Comparison of ENCODE assay signal across 8 cellular contexts in the genomic region with DNA sequence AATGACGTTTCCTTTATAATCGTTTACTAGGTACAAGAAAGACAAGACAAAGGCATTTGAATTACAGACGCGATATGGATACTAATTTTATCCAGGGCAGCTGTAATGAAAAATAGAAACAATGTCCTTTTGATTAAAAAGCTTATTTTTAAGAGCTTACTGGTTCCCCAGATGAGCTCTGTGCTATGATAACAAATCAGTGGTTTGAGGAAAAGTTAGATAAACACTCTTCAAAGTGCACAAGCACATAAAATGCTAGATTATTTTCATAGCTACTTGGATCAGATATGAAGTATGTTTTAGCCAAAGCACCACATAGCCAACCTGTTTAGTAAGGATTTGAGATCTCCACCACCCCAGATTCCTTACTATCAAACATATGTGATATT. TPM values are rescaled to one million over a fixed set of nuclear protein-coding genes. Genes with fewer than 3 reads are reported as not detected.
DNase-seq lines count a peak whose midpoint lies in the region; ATAC-seq and TF ChIP-seq lines count a peak whose summit lies in the region.

No MANE protein-coding gene starts in this region.

- peak overlapping the region; percentile 55 for H2AFZ ChIP-seq in PC-3 (ENCODE audit: low read length)

- intact Hi-C loops in PC-3 (cut with micrococcal nuclease): no loop called here
- intact Hi-C loops in esophagus muscularis mucosa (cut with DNase I): no loop called here

- no peak for TF ChIP-seq POLR2A in esophagus muscularis mucosa (IDR thresholded peaks at IDR 0.05; ENCODE audit: low read depth)

- H3K9me3 ChIP-seq in PC-3 (ENCODE audit: low read length) (no peaks in the 10 kb centered on the region), esophagus muscularis mucosa (no peaks in the 10 kb centered on the region)

- H3K36me3 ChIP-seq in PC-3 (ENCODE audit: low read depth, low read length) (peaks cover 20% of the 10 kb centered on the region), esophagus muscularis mucosa (peaks cover 0 to 14% (median 4%) of the 10 kb centered on the region in 4 donors)

- 0% methylated on average over 4 of the region's 4 CpGs for whole genome bisulfite sequencing in esophagus muscularis mucosa

- no peaks in the 10 kb centered on the region for H3K9me2 ChIP-seq in PC-3 (replicated peaks; ENCODE audit: low read length)

- H3K9ac ChIP-seq in PC-3 (ENCODE audit: low read length): peak overlapping the region; percentile 93

- TF ChIP-seq EP300 in esophagus muscularis mucosa (IDR thresholded peaks at IDR 0.05): no peak

- DNase-seq in GM12864 (ENCODE audit: low read depth): no peak
- DNase-seq in PC-3: peak; percentile 14
- DNase-seq in esophagus muscularis mucosa (ENCODE audit: extremely low spot score): no peak
- DNase-seq in putamen (ENCODE audit: low spot score): peak; percentile 23
- no peak for DNase-seq in activated CD4-positive, alpha-beta T cell treated with anti-CD3 and anti-CD28 coated beads, Interleukin-2, amount 50 U/mL, for 4 hours
- no peak for DNase-seq in stimulated activated CD8-positive, alpha-beta memory T cell treated with anti-CD3 and anti-CD28 coated beads, Interleukin-4, amount 100 ng/mL, for 48 hours
- no peak for DNase-seq in SKM-1 (lab: John Stamatoyannopoulos, UW; ENCODE audit: unreplicated experiment)

- H3K79me2 ChIP-seq in PC-3 (ENCODE audit: low read length): peaks cover 36% of the 10 kb centered on the region

- no peaks in the 10 kb centered on the region for H3F3A ChIP-seq in PC-3 (ENCODE audit: low read length, unreplicated experiment)

- ATAC-seq in PC-3 (no peak), GM18498 (IDR thresholded peaks at IDR 0.05; ENCODE audit: unreplicated experiment) (no peak)

- no TSS peak for BruUV-seq in PC-3 (replicated peaks; lab: Mats Ljungman, UMichigan)

- CTCF ChIA-PET in PC-3 (lab: Charles Lee): interaction anchor here (0.5 kb wide), 1 partner anchor 32 kb away, joined by 5 read pairs; no protein-coding TSS in a partner anchor

- H3K4me1 ChIP-seq in PC-3 (ENCODE audit: insufficient read depth, low read length): peaks cover 14% of the 10 kb centered on the region
- peaks cover 28 to 37% (median 34%) of the 10 kb centered on the region in 4 donors for H3K4me1 ChIP-seq in esophagus muscularis mucosa

- H3K27ac ChIP-seq in PC-3 (ENCODE audit: low read length): peak overlapping the region; percentile 96
- peak overlapping the region; percentile 95 to 100 (median 98) for H3K27ac ChIP-seq in esophagus muscularis mucosa (replicated peaks in 1 of 4)

- H3K4me2 ChIP-seq in PC-3 (ENCODE audit: low read length): peak overlapping the region; percentile 89

- no peaks in the 10 kb centered on the region for H3K27me3 ChIP-seq in PC-3 (ENCODE audit: low read length)
- no peaks in the 10 kb centered on the region for H3K27me3 ChIP-seq in esophagus muscularis mucosa

- H4K20me1 ChIP-seq in PC-3 (ENCODE audit: low read length): peaks cover 27% of the 10 kb centered on the region

- H3K4me3 ChIP-seq in GM12864 (ENCODE audit: low read depth, low read length) (peak overlapping the region; percentile 69), PC-3 (ENCODE audit: low read length) (peak overlapping the region; percentile 68), esophagus muscularis mucosa (peak overlapping the region; percentile 83 to 100 (median 92))

- POLR2A ChIA-PET in PC-3 (lab: Charles Lee; ENCODE audit: unreplicated experiment): interaction anchor here (0.7 to 3.6 kb wide), 2 partner anchors 34 to 193 kb away, joined by 3 to 60 read pairs; no protein-coding TSS in a partner anchor

- TF ChIP-seq CTCF in GM12864 (IDR thresholded peaks at IDR 0.05; ENCODE audit: low read depth, low read length, missing control alignments) (no peak), PC-3 (conservative IDR thresholded peaks at IDR 0.05; ENCODE audit: low read depth, low read length) (no peak), esophagus muscularis mucosa (IDR thresholded peaks at IDR 0.05) (no peak)

RNA-seq across cellular contexts. Expression of gene SYNCRIP, which starts 1.7 kb away (rescaled TPM):
- total RNA-seq in PC-3 (2014; rRNA removed) (63.8 and 76.6 TPM in 2 replicates), esophagus muscularis mucosa (10 to 100 TPM; 74.4 to 88.1 (median 80.7) TPM)

RNA-seq across cellular contexts. Expression of gene SNX14, which starts 50.7 kb away (rescaled TPM):
- 64.4 and 65.4 TPM in 2 replicates for total RNA-seq in PC-3 (2014; rRNA removed)
- 10 to 100 TPM; 39.6 to 60.6 (median 41.5) TPM for total RNA-seq in esophagus muscularis mucosa

Comparison
In these comparisons a context has a peak if more than half of its experiments do, and no peak if none do; other contexts are left out.
1. DNase-seq: peak in PC-3 (single experiment) and putamen (single experiment); none in GM12864 (single experiment), esophagus muscularis mucosa (single experiment), activated CD4-positive, alpha-beta T cell treated with anti-CD3 and anti-CD28 coated beads, Interleukin-2, amount 50 U/mL, for 4 hours (0 of 2), stimulated activated CD8-positive, alpha-beta memory T cell treated with anti-CD3 and anti-CD28 coated beads, Interleukin-4, amount 100 ng/mL, for 48 hours (single experiment) and SKM-1 (single experiment).
2. Peak in every context shown above with its lines, with median percentiles within 50 percentile points of each other: H3K4me3 ChIP-seq.